Comparison of ENCODE assay signal across 33 cellular contexts in genomic region chr3:55514962-55515361, GRCh38. TPM values are rescaled to one million over a fixed set of nuclear protein-coding genes. Genes with fewer than 3 reads are reported as not detected.
"Had no signal": no experiment of that assay in that cellular context is flagged by ENCODE, and none has a peak within 500 bp of the region (broad histone marks: within the 10 kb centered on the region; RNA-seq: fewer than 3 reads in every experiment).

No MANE protein-coding gene starts in this region.

- H3K27me3 ChIP-seq: ascending aorta had no signal

- H3K27me3 Mint-ChIP-seq: activated CD4-positive, alpha-beta T cell treated with anti-CD3 and anti-CD28 coated beads, Interleukin-2, amount 10 ng/mL, durations not matched to agents 24 days and 14 days; activated CD8-positive, alpha-beta T cell treated with anti-CD3 and anti-CD28 coated beads for 36 hours; activated naive CD4-positive, alpha-beta T cell treated with anti-CD3 and anti-CD28 coated beads, Interleukin-2, amount 10 ng/mL, durations not matched to agents 7 days and 5 days; activated naive CD4-positive, alpha-beta T cell treated with anti-CD3 and anti-CD28 coated beads, Interleukin-2, amount 50 U/mL, for 24 hours; activated naive CD8-positive, alpha-beta T cell treated with anti-CD3 and anti-CD28 coated beads, Interleukin-2, amount 50 U/mL, for 24 hours had no signal

- H3K4me3 ChIP-seq: ascending aorta had no signal

- H3K4me1 Mint-ChIP-seq: activated B cell treated with CpG ODN at 0.5 μM for 24 hours; activated CD4-positive, alpha-beta T cell treated with anti-CD3 and anti-CD28 coated beads, Interleukin-2, amount 10 ng/mL, durations not matched to agents 24 days and 14 days; activated naive CD4-positive, alpha-beta T cell treated with anti-CD3 and anti-CD28 coated beads, Interleukin-2, amount 10 ng/mL, durations not matched to agents 7 days and 5 days; activated naive CD4-positive, alpha-beta T cell treated with anti-CD3 and anti-CD28 coated beads, Interleukin-2, amount 50 U/mL, for 24 hours; activated naive CD8-positive, alpha-beta T cell treated with anti-CD3 and anti-CD28 coated beads, Interleukin-2, amount 10 ng/mL, durations not matched to agents 7 days and 5 days; activated naive CD8-positive, alpha-beta T cell treated with anti-CD3 and anti-CD28 coated beads, Interleukin-2, amount 50 U/mL, for 24 hours had no signal

- FAIRE-seq: TTC549 had no signal

- H3K4me3 Mint-ChIP-seq: activated B cell treated with CpG ODN at 0.5 μM for 24 hours; activated CD4-positive, alpha-beta memory T cell treated with anti-CD3 and anti-CD28 coated beads for 36 hours; activated CD4-positive, alpha-beta T cell treated with anti-CD3 and anti-CD28 coated beads, Interleukin-2, amount 10 ng/mL, durations not matched to agents 24 days and 14 days; activated CD8-positive, alpha-beta T cell treated with anti-CD3 and anti-CD28 coated beads for 36 hours; activated naive CD4-positive, alpha-beta T cell treated with anti-CD3 and anti-CD28 coated beads, Interleukin-2, amount 10 ng/mL, durations not matched to agents 7 days and 5 days; activated naive CD4-positive, alpha-beta T cell treated with anti-CD3 and anti-CD28 coated beads, Interleukin-2, amount 50 U/mL, for 24 hours; activated naive CD8-positive, alpha-beta T cell; activated naive CD8-positive, alpha-beta T cell treated with anti-CD3 and anti-CD28 coated beads, Interleukin-2, amount 10 ng/mL, durations not matched to agents 7 days and 5 days; activated naive CD8-positive, alpha-beta T cell treated with anti-CD3 and anti-CD28 coated beads, Interleukin-2, amount 50 U/mL, for 24 hours; activated T-cell treated with anti-CD3 and anti-CD28 coated beads, Interleukin-2, amount 50 U/mL, for 24 hours; brain; T-helper 1 cell treated with Interleukin-12 subunit alpha and Interleukin-12 subunit beta and Interleukin-4 antibody, amounts not matched to agents 30 μg/mL and 1 μg/mL, for 36 hours; T-helper 2 cell treated with Interferon-gamma antibody and Interleukin-4, amounts not matched to agents 5 μg/mL and 100 μg/mL, for 36 hours had no signal

- H3K36me3 Mint-ChIP-seq: activated CD4-positive, alpha-beta memory T cell treated with anti-CD3 and anti-CD28 coated beads for 36 hours; activated naive CD4-positive, alpha-beta T cell treated with anti-CD3 and anti-CD28 coated beads, Interleukin-2, amount 10 ng/mL, durations not matched to agents 7 days and 5 days; activated naive CD4-positive, alpha-beta T cell treated with anti-CD3 and anti-CD28 coated beads, Interleukin-2, amount 50 U/mL, for 24 hours; activated naive CD8-positive, alpha-beta T cell; activated naive CD8-positive, alpha-beta T cell treated with anti-CD3 and anti-CD28 coated beads, Interleukin-2, amount 10 ng/mL, durations not matched to agents 7 days and 5 days had no signal

- ATAC-seq: activated CD8-positive, alpha-beta T cell treated with anti-CD3 and anti-CD28 coated beads for 36 hours; activated naive CD8-positive, alpha-beta T cell treated with anti-CD3 and anti-CD28 coated beads, Interleukin-2, amount 50 U/mL, for 24 hours had no signal

- H3K4me1 ChIP-seq: ascending aorta had no signal

- H3K27ac ChIP-seq: ascending aorta, VCaP had no signal

- DNase-seq: activated B cell treated with CpG ODN at 0.5 μM for 24 hours; activated CD4-positive, alpha-beta memory T cell treated with anti-CD3 and anti-CD28 coated beads for 36 hours; activated CD4-positive, alpha-beta T cell treated with anti-CD3 and anti-CD28 coated beads for 4 hours; activated CD4-positive, alpha-beta T cell treated with anti-CD3 and anti-CD28 coated beads, Interleukin-2, amount 10 ng/mL, durations not matched to agents 24 days and 14 days; activated CD4-positive, alpha-beta T cell treated with anti-CD3 and anti-CD28 coated beads, Interleukin-2, amount 50 U/mL, for 1 hour; activated CD4-positive, alpha-beta T cell treated with anti-CD3 and anti-CD28 coated beads, Interleukin-2, amount 50 U/mL, for 4 hours; activated CD4-positive, CD25-positive, alpha-beta regulatory T cell treated with anti-CD3 and anti-CD28 coated beads, Interleukin-2, amount 50 U/mL, for 72 hours; activated CD8-positive, alpha-beta memory T cell treated with anti-CD3 and anti-CD28 coated beads, Interleukin-2, amount 50 U/mL, for 48 hours; activated CD8-positive, alpha-beta T cell treated with anti-CD3 and anti-CD28 coated beads for 36 hours; activated effector memory CD4-positive, alpha-beta T cell treated with Interleukin-2 at 50 U/mL for 16 hours; activated gamma-delta T cell; activated naive CD4-positive, alpha-beta T cell treated with anti-CD3 and anti-CD28 coated beads, Interleukin-2, amount 10 ng/mL, durations not matched to agents 7 days and 5 days; activated naive CD4-positive, alpha-beta T cell treated with Interleukin-2 at 50 U/mL for 16 hours; activated naive CD8-positive, alpha-beta T cell treated with anti-CD3 and anti-CD28 coated beads, Interleukin-2, amount 10 ng/mL, durations not matched to agents 7 days and 5 days; activated naive CD8-positive, alpha-beta T cell treated with anti-CD3 and anti-CD28 coated beads, Interleukin-2, amount 50 U/mL, for 24 hours; activated T-cell treated with anti-CD3 and anti-CD28 coated beads, Interleukin-2, amount 50 U/mL, for 24 hours; activated T-cell treated with anti-CD3 and anti-CD28 coated beads, Interleukin-2, amount 50 U/mL, for 48 hours; amygdala; anterior cingulate cortex; central memory CD4-positive, alpha-beta T cell; T-helper 1 cell; T-helper 2 cell; T-helper 9 cell had no signal

- H3K9me3 ChIP-seq: ascending aorta had no signal

- H3K27ac Mint-ChIP-seq: activated B cell treated with CpG ODN at 0.5 μM for 24 hours; activated CD4-positive, alpha-beta memory T cell treated with anti-CD3 and anti-CD28 coated beads for 36 hours; activated CD4-positive, alpha-beta T cell treated with anti-CD3 and anti-CD28 coated beads, Interleukin-2, amount 10 ng/mL, durations not matched to agents 24 days and 14 days; activated CD8-positive, alpha-beta T cell treated with anti-CD3 and anti-CD28 coated beads for 36 hours; activated naive CD4-positive, alpha-beta T cell treated with anti-CD3 and anti-CD28 coated beads, Interleukin-2, amount 10 ng/mL, durations not matched to agents 7 days and 5 days; activated naive CD4-positive, alpha-beta T cell treated with anti-CD3 and anti-CD28 coated beads, Interleukin-2, amount 50 U/mL, for 24 hours; activated naive CD8-positive, alpha-beta T cell; activated naive CD8-positive, alpha-beta T cell treated with anti-CD3 and anti-CD28 coated beads, Interleukin-2, amount 10 ng/mL, durations not matched to agents 7 days and 5 days; activated naive CD8-positive, alpha-beta T cell treated with anti-CD3 and anti-CD28 coated beads, Interleukin-2, amount 50 U/mL, for 24 hours; activated T-cell treated with anti-CD3 and anti-CD28 coated beads, Interleukin-2, amount 50 U/mL, for 24 hours; activated T-helper 2 cell treated with anti-CD3 and anti-CD28 coated beads, Interferon-gamma antibody, Interleukin-2, Interleukin-4, amounts not matched to agents 10 μg/mL and 5 μg/mL and 100 μg/mL, durations not matched to agents 14 hours and 24 hours and 36 hours; T-helper 1 cell treated with Interleukin-12 subunit alpha and Interleukin-12 subunit beta and Interleukin-4 antibody, amounts not matched to agents 30 μg/mL and 1 μg/mL, for 36 hours; T-helper 2 cell treated with Interferon-gamma antibody and Interleukin-4, amounts not matched to agents 5 μg/mL and 100 μg/mL, for 36 hours had no signal

- H3K9me3 Mint-ChIP-seq: activated B cell treated with CpG ODN at 0.5 μM for 24 hours; activated CD4-positive, alpha-beta memory T cell treated with anti-CD3 and anti-CD28 coated beads for 36 hours; activated CD4-positive, alpha-beta T cell treated with anti-CD3 and anti-CD28 coated beads, Interleukin-2, amount 10 ng/mL, durations not matched to agents 24 days and 14 days; activated CD8-positive, alpha-beta T cell treated with anti-CD3 and anti-CD28 coated beads for 36 hours; activated naive CD4-positive, alpha-beta T cell treated with anti-CD3 and anti-CD28 coated beads, Interleukin-2, amount 10 ng/mL, durations not matched to agents 7 days and 5 days; activated naive CD4-positive, alpha-beta T cell treated with anti-CD3 and anti-CD28 coated beads, Interleukin-2, amount 50 U/mL, for 24 hours; activated naive CD8-positive, alpha-beta T cell treated with anti-CD3 and anti-CD28 coated beads, Interleukin-2, amount 10 ng/mL, durations not matched to agents 7 days and 5 days; activated naive CD8-positive, alpha-beta T cell treated with anti-CD3 and anti-CD28 coated beads, Interleukin-2, amount 50 U/mL, for 24 hours; activated T-cell treated with anti-CD3 and anti-CD28 coated beads, Interleukin-2, amount 50 U/mL, for 24 hours; activated T-helper 2 cell treated with anti-CD3 and anti-CD28 coated beads, Interferon-gamma antibody, Interleukin-2, Interleukin-4, amounts not matched to agents 10 μg/mL and 5 μg/mL and 100 μg/mL, durations not matched to agents 14 hours and 24 hours and 36 hours; brain; T-helper 1 cell treated with Interleukin-12 subunit alpha and Interleukin-12 subunit beta and Interleukin-4 antibody, amounts not matched to agents 30 μg/mL and 1 μg/mL, for 36 hours; T-helper 2 cell treated with Interferon-gamma antibody and Interleukin-4, amounts not matched to agents 5 μg/mL and 100 μg/mL, for 36 hours had no signal

- H3K36me3 ChIP-seq: ascending aorta had no signal

RNA-seq across cellular contexts. Expression of gene WNT5A, which starts 27.9 kb away (rescaled TPM):
- total RNA-seq: activated B cell treated with CpG ODN at 0.5 μM for 24 hours; activated CD4-positive, alpha-beta memory T cell treated with anti-CD3 and anti-CD28 coated beads for 36 hours; activated CD4-positive, alpha-beta T cell treated with anti-CD3 and anti-CD28 coated beads, Interleukin-2, amount 10 ng/mL, durations not matched to agents 24 days and 14 days; activated CD8-positive, alpha-beta memory T cell treated with anti-CD3 and anti-CD28 coated beads for 36 hours; activated CD8-positive, alpha-beta T cell treated with anti-CD3 and anti-CD28 coated beads for 36 hours; activated naive CD8-positive, alpha-beta T cell treated with anti-CD3 and anti-CD28 coated beads, Interleukin-2, amount 10 ng/mL, durations not matched to agents 7 days and 5 days had no signal
